Comparison of ENCODE assay signal across 1 cellular context in the genomic region with DNA sequence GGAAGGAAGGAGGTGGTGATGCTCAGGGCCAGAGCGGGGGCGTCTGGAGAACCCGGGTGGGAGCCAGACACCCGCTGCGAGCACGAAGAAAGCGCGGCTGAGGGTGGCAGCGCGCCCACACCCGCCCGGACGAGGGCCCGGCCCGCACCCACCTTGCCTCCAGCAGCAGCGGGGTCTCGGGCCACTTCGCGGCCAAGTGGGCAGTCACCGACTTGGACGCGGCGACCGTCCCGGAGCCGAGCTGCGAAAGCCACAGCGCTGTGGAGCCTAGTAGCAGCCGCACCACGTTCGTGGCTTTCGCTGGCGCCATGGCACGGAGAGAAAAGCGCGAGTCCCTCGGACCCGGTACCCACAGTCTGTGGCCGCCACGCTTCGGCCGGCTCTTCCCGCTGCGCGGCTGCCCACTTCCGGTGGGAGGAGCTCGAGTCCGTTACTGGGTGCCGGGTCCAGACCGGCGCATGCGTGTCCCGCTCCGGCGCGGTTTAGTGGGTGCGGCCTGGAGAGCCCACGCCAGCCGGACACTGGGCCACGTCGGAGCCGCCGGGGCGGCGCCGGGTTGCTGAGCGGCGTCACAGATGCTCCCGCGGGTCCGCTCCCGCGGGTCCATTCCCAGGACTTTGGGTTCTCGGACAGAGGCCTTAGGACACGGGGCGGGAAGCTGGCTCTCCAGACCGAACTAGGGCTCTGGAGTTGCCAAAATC.
TF ChIP-seq lines count a peak whose summit lies in the region.

A gene with protein sequence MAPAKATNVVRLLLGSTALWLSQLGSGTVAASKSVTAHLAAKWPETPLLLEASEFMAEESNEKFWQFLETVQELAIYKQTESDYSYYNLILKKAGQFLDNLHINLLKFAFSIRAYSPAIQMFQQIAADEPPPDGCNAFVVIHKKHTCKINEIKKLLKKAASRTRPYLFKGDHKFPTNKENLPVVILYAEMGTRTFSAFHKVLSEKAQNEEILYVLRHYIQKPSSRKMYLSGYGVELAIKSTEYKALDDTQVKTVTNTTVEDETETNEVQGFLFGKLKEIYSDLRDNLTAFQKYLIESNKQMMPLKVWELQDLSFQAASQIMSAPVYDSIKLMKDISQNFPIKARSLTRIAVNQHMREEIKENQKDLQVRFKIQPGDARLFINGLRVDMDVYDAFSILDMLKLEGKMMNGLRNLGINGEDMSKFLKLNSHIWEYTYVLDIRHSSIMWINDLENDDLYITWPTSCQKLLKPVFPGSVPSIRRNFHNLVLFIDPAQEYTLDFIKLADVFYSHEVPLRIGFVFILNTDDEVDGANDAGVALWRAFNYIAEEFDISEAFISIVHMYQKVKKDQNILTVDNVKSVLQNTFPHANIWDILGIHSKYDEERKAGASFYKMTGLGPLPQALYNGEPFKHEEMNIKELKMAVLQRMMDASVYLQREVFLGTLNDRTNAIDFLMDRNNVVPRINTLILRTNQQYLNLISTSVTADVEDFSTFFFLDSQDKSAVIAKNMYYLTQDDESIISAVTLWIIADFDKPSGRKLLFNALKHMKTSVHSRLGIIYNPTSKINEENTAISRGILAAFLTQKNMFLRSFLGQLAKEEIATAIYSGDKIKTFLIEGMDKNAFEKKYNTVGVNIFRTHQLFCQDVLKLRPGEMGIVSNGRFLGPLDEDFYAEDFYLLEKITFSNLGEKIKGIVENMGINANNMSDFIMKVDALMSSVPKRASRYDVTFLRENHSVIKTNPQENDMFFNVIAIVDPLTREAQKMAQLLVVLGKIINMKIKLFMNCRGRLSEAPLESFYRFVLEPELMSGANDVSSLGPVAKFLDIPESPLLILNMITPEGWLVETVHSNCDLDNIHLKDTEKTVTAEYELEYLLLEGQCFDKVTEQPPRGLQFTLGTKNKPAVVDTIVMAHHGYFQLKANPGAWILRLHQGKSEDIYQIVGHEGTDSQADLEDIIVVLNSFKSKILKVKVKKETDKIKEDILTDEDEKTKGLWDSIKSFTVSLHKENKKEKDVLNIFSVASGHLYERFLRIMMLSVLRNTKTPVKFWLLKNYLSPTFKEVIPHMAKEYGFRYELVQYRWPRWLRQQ (N-terminal part only) (minus strand): TSS at position 399 of the 701 bp plus-strand sequence. CDS start 89 bp downstream, at position 310.

TF ChIP-seq in K562, 482 proteins besides CTCF, POLR2A, EP300 and RAD21 (continued from another document and continues in another):
- TF ChIP-seq, protein P1, sequence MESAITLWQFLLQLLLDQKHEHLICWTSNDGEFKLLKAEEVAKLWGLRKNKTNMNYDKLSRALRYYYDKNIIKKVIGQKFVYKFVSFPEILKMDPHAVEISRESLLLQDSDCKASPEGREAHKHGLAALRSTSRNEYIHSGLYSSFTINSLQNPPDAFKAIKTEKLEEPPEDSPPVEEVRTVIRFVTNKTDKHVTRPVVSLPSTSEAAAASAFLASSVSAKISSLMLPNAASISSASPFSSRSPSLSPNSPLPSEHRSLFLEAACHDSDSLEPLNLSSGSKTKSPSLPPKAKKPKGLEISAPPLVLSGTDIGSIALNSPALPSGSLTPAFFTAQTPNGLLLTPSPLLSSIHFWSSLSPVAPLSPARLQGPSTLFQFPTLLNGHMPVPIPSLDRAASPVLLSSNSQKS (CRISPR knock-in tag; IDR thresholded peaks at IDR 0.05) = no peak
- TF ChIP-seq FOXK2 (conservative IDR thresholded peaks at IDR 0.05 in 1 of 2, IDR thresholded peaks at IDR 0.05 in 1 of 2; ENCODE audit: low read depth in 2 of 2) (no peak), ZNF41 (CRISPR knock-in tag; conservative IDR thresholded peaks at IDR 0.05) (no peak), ZC3H4 (CRISPR knock-in tag; IDR thresholded peaks at IDR 0.05; ENCODE audit: borderline replicate concordance) (no peak), PHF8 (IDR thresholded peaks at IDR 0.05; ENCODE audit: borderline replicate concordance, low read length) (peak; percentile 94), ZNF274 (IDR thresholded peaks at IDR 0.05; ENCODE audit: borderline replicate concordance, low read depth, low read length) (no peak), CTBP1 (IDR thresholded peaks at IDR 0.05; ENCODE audit: borderline replicate concordance) (peak; percentile 28; the same call in 1 of the 2 replicates), ZNF263 (CRISPR knock-in tag; IDR thresholded peaks at IDR 0.05; ENCODE audit: borderline replicate concordance) (peak; percentile 39; the same call in 1 of the 2 replicates), RBBP5 (IDR thresholded peaks at IDR 0.05; ENCODE audit: borderline replicate concordance, insufficient read depth, low read length, poor library complexity, severe bottlenecking) (peak; percentile 92), SRSF3 (IDR thresholded peaks at IDR 0.05; ENCODE audit: insufficient read depth, low read length) (no peak), JUNB (CRISPR knock-in tag; conservative IDR thresholded peaks at IDR 0.05) (no peak), NBN (IDR thresholded peaks at IDR 0.05; ENCODE audit: low read depth) (no peak), ETV5 (CRISPR knock-in tag; IDR thresholded peaks at IDR 0.05; ENCODE audit: low read depth) (peak; percentile 85; the same call in 1 of the 2 replicates), NR2F6 (CRISPR knock-in tag; IDR thresholded peaks at IDR 0.05) (no peak), EGR1 (conservative IDR thresholded peaks at IDR 0.05) (peak; percentile 83), NFATC3 (IDR thresholded peaks at IDR 0.05) (no peak), MAFK (IDR thresholded peaks at IDR 0.05; ENCODE audit: low read length) (no peak), CHD1 (IDR thresholded peaks at IDR 0.05; ENCODE audit: low read length) (no peak)
- TF ChIP-seq, protein P2, sequence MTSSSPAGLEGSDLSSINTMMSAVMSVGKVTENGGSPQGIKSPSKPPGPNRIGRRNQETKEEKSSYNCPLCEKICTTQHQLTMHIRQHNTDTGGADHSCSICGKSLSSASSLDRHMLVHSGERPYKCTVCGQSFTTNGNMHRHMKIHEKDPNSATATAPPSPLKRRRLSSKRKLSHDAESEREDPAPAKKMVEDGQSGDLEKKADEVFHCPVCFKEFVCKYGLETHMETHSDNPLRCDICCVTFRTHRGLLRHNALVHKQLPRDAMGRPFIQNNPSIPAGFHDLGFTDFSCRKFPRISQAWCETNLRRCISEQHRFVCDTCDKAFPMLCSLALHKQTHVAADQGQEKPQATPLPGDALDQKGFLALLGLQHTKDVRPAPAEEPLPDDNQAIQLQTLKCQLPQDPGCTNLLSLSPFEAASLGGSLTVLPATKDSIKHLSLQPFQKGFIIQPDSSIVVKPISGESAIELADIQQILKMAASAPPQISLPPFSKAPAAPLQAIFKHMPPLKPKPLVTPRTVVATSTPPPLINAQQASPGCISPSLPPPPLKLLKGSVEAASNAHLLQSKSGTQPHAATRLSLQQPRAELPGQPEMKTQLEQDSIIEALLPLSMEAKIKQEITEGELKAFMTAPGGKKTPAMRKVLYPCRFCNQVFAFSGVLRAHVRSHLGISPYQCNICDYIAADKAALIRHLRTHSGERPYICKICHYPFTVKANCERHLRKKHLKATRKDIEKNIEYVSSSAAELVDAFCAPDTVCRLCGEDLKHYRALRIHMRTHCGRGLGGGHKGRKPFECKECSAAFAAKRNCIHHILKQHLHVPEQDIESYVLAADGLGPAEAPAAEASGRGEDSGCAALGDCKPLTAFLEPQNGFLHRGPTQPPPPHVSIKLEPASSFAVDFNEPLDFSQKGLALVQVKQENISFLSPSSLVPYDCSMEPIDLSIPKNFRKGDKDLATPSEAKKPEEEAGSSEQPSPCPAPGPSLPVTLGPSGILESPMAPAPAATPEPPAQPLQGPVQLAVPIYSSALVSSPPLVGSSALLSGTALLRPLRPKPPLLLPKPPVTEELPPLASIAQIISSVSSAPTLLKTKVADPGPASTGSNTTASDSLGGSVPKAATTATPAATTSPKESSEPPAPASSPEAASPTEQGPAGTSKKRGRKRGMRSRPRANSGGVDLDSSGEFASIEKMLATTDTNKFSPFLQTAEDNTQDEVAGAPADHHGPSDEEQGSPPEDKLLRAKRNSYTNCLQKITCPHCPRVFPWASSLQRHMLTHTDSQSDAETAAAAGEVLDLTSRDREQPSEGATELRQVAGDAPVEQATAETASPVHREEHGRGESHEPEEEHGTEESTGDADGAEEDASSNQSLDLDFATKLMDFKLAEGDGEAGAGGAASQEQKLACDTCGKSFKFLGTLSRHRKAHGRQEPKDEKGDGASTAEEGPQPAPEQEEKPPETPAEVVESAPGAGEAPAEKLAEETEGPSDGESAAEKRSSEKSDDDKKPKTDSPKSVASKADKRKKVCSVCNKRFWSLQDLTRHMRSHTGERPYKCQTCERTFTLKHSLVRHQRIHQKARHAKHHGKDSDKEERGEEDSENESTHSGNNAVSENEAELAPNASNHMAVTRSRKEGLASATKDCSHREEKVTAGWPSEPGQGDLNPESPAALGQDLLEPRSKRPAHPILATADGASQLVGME (CRISPR knock-in tag; IDR thresholded peaks at IDR 0.05) = no peak
- TF ChIP-seq, protein P3, sequence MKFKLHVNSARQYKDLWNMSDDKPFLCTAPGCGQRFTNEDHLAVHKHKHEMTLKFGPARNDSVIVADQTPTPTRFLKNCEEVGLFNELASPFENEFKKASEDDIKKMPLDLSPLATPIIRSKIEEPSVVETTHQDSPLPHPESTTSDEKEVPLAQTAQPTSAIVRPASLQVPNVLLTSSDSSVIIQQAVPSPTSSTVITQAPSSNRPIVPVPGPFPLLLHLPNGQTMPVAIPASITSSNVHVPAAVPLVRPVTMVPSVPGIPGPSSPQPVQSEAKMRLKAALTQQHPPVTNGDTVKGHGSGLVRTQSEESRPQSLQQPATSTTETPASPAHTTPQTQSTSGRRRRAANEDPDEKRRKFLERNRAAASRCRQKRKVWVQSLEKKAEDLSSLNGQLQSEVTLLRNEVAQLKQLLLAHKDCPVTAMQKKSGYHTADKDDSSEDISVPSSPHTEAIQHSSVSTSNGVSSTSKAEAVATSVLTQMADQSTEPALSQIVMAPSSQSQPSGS (CRISPR knock-in tag; IDR thresholded peaks at IDR 0.05) = no peak
- TF ChIP-seq, protein P4, sequence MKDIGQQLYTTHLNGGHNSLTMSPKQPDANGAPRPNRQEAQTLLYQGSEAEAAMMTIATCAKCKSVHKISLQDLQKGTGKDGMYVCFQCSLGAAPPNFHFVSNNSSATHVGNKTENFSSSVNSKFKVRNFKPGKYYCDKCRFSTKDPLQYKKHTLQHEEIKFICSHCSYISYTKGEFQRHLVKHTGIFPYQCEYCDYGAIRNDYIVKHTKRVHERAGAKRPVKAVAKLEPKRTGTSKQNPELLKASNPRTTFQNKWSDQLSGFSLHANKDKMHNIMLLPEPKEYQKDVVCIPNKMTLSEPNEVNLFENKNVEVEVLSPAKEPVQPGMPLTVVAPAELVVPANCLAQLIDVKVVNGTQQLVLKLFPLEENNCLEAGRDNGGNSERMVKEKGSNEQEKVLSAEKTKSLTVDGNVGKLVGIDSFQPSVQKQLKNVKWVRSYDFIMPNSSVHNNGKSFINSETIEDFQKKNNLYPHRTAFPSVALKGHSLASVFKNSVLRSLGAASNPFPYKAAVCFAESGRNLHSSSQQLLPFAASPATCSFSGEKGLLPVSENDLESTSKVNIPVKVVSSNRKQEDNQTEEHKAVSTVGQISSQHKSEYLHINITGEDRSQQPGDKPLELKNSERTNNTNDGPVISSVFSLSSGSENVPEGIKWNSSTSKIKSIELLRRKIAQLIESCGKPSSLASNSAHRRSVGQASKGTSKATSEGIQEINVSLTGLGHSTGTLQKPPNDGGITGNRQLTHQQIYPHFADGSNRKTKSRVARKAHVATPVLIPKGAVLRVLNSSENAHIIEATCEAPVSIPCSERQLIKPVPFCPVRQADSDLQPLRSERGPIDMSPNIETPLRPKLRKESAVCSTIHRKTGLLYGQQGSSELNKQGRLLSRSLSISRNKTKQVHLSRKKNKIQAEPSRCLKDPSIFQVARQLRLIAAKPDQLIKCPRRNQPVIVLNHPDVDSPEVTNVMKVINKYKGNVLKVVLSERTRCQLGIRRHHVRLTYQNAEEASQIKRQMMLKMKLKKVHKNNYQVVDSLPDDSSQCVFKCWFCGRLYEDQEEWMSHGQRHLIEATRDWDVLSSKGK (CRISPR knock-in tag; IDR thresholded peaks at IDR 0.05) = no peak
- TF ChIP-seq, protein P5, sequence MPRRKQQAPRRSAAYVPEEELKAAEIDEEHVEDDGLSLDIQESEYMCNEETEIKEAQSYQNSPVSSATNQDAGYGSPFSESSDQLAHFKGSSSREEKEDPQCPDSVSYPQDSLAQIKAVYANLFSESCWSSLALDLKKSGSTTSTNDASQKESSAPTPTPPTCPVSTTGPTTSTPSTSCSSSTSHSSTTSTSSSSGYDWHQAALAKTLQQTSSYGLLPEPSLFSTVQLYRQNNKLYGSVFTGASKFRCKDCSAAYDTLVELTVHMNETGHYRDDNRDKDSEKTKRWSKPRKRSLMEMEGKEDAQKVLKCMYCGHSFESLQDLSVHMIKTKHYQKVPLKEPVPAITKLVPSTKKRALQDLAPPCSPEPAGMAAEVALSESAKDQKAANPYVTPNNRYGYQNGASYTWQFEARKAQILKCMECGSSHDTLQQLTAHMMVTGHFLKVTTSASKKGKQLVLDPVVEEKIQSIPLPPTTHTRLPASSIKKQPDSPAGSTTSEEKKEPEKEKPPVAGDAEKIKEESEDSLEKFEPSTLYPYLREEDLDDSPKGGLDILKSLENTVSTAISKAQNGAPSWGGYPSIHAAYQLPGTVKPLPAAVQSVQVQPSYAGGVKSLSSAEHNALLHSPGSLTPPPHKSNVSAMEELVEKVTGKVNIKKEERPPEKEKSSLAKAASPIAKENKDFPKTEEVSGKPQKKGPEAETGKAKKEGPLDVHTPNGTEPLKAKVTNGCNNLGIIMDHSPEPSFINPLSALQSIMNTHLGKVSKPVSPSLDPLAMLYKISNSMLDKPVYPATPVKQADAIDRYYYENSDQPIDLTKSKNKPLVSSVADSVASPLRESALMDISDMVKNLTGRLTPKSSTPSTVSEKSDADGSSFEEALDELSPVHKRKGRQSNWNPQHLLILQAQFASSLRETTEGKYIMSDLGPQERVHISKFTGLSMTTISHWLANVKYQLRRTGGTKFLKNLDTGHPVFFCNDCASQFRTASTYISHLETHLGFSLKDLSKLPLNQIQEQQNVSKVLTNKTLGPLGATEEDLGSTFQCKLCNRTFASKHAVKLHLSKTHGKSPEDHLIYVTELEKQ (CRISPR knock-in tag; IDR thresholded peaks at IDR 0.05) = no peak
- TF ChIP-seq, protein P6, sequence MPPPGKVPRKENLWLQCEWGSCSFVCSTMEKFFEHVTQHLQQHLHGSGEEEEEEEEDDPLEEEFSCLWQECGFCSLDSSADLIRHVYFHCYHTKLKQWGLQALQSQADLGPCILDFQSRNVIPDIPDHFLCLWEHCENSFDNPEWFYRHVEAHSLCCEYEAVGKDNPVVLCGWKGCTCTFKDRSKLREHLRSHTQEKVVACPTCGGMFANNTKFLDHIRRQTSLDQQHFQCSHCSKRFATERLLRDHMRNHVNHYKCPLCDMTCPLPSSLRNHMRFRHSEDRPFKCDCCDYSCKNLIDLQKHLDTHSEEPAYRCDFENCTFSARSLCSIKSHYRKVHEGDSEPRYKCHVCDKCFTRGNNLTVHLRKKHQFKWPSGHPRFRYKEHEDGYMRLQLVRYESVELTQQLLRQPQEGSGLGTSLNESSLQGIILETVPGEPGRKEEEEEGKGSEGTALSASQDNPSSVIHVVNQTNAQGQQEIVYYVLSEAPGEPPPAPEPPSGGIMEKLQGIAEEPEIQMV (tag; conservative IDR thresholded peaks at IDR 0.05; ENCODE audit: low read depth) = no peak
- TF ChIP-seq, protein P7, sequence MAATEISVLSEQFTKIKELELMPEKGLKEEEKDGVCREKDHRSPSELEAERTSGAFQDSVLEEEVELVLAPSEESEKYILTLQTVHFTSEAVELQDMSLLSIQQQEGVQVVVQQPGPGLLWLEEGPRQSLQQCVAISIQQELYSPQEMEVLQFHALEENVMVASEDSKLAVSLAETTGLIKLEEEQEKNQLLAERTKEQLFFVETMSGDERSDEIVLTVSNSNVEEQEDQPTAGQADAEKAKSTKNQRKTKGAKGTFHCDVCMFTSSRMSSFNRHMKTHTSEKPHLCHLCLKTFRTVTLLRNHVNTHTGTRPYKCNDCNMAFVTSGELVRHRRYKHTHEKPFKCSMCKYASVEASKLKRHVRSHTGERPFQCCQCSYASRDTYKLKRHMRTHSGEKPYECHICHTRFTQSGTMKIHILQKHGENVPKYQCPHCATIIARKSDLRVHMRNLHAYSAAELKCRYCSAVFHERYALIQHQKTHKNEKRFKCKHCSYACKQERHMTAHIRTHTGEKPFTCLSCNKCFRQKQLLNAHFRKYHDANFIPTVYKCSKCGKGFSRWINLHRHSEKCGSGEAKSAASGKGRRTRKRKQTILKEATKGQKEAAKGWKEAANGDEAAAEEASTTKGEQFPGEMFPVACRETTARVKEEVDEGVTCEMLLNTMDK (IDR thresholded peaks at IDR 0.05; ENCODE audit: borderline replicate concordance, insufficient read depth, low read depth, low read length, poor library complexity, severe bottlenecking) = no peak
